14 cellular contexts compared by ENCODE assay signal in the genomic region with DNA sequence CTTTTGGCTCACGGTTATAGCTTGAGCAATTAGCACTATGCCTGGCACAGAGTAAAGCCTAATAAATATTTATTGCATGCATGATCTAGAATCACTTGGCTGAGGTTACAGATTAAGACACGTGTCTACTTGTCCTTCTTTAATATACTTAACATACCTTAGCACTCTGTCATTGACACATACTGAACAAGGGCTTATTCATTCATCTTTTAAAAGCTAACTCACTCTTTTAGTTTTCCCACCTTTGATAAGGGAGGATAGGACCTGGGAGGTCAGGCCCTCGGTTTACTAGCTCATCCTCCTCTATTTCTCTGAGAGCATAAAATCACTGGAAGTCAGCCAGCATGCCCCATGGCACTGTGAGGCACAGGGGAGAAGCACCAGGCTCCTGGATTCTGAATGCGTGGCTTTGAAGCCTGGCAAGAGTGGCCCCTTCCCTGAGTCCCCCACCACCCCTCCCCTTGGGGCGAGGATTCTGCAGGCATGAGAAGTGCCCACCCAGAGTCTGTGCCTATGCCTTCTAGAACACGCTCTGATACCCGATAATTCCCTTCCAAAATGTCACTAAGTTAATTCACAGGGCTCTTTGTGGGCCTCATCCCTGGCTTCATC. TPM values are rescaled to one million over a fixed set of nuclear protein-coding genes. Genes with fewer than 3 reads are reported as not detected.
A peak's percentile ranks its signal among the peaks of the same experiment; 100 is the strongest.
DNase-seq lines count a peak whose midpoint lies in the region; ATAC-seq and TF ChIP-seq lines count a peak whose summit lies in the region.
"Had no signal": no experiment of that assay in that cellular context is flagged by ENCODE, and none has a peak within 500 bp of the region (broad histone marks: within the 10 kb centered on the region; RNA-seq: fewer than 3 reads in every experiment).

No MANE protein-coding gene starts in this region.

- no peaks in the 10 kb centered on the region for H3K36me3 ChIP-seq in GM23338 (ENCODE audit: insufficient read depth)
- H3K36me3 ChIP-seq: gastroesophageal sphincter, pancreas had no signal

- H3K4me1 ChIP-seq in GM23338 (ENCODE audit: insufficient read depth): peaks cover 19% of the 10 kb centered on the region

- H2AFZ ChIP-seq in GM23338: no peak overlapping the region

- TF ChIP-seq CTCF in GM23338 (conservative IDR thresholded peaks at IDR 0.05; ENCODE audit: low read depth in 2 of 2): no peak
- no peak for TF ChIP-seq CTCF in nephron progenitor cell (IDR thresholded peaks at IDR 0.05)
- no peak for TF ChIP-seq CTCF in GM13977 (IDR thresholded peaks at IDR 0.05; ENCODE audit: extremely low read depth, insufficient read depth, missing control alignments)

- H3K9me3 Mint-ChIP-seq in GM23338: no peaks in the 10 kb centered on the region; the same call in 2 of the 3 replicates
- H3K9me3 Mint-ChIP-seq in nephron progenitor cell: peaks cover 4% of the 10 kb centered on the region
- H3K9me3 Mint-ChIP-seq: activated naive CD8-positive, alpha-beta T cell treated with anti-CD3 and anti-CD28 coated beads, Interleukin-2, amount 50 U/mL, for 24 hours; dendritic cell treated with granulocyte-macrophage colony-stimulating factor and Interleukin-4, amounts not matched to agents 40 ng/mL and 50 ng/mL, for 4 days had no signal

- H3K27ac Mint-ChIP-seq in GM23338 (no peak overlapping the region), nephron progenitor cell (peak overlapping the region; percentile 99)
- H3K27ac Mint-ChIP-seq: activated naive CD8-positive, alpha-beta T cell treated with anti-CD3 and anti-CD28 coated beads, Interleukin-2, amount 50 U/mL, for 24 hours had no signal

- H3K4me1 Mint-ChIP-seq in GM23338 (peaks cover 28% of the 10 kb centered on the region), nephron progenitor cell (peaks cover 81% of the 10 kb centered on the region)

- H3K4me3 ChIP-seq in GM23338: no peak overlapping the region
- H3K4me3 ChIP-seq: pancreas had no signal

- DNase-seq in GM23338 (ENCODE audit: low spot score): no peak
- DNase-seq in nephron progenitor cell: no peak
- no peak for DNase-seq in DMS153 treated with DMSO at 0.1 percent for 48 hours (lab: John Stamatoyannopoulos, UW; ENCODE audit: unreplicated experiment)
- no peak for DNase-seq in GM13977 (ENCODE audit: low spot score)
- DNase-seq: activated CD4-positive, CD25-positive, alpha-beta regulatory T cell; activated naive CD8-positive, alpha-beta T cell treated with anti-CD3 and anti-CD28 coated beads, Interleukin-2, amount 50 U/mL, for 24 hours; activated T-cell treated with anti-CD3 and anti-CD28 coated beads, Interleukin-2, amount 50 U/mL, for 1 hour; DMS53; pancreas; SW 1271 had no signal

- in situ Hi-C loops in GM13977 (cut with MboI; ENCODE audit: low pct_unique_long_range_greater_than_20kb, low sequenced_read_pairs, unreplicated experiment): no loop called here

- peak overlapping the region; percentile 90; the same call in 1 of the 2 replicates for H3K4me2 ChIP-seq in GM23338

- H3K79me2 ChIP-seq in GM23338 (replicated peaks; ENCODE audit: insufficient read depth): no peaks in the 10 kb centered on the region

- peaks cover 8% of the 10 kb centered on the region for H3F3A ChIP-seq in GM23338 (replicated peaks; ENCODE audit: low read depth)

- H3K27ac ChIP-seq in GM23338 (ENCODE audit: low read depth) (peak overlapping the region; percentile 96; the same call in 1 of the 2 replicates), cingulate gyrus (ENCODE audit: low read depth, low read length) (peak overlapping the region; percentile 92)

- H3K27me3 ChIP-seq in GM23338 (ENCODE audit: insufficient read depth): no peaks in the 10 kb centered on the region
- H3K27me3 ChIP-seq: gastroesophageal sphincter, pancreas had no signal

- peaks cover 8% of the 10 kb centered on the region for H3K27me3 Mint-ChIP-seq in GM23338 (ENCODE audit: insufficient read depth, low read depth, poor library complexity)
- H3K27me3 Mint-ChIP-seq in nephron progenitor cell (ENCODE audit: low read depth, poor library complexity): no peaks in the 10 kb centered on the region
- H3K27me3 Mint-ChIP-seq: activated naive CD8-positive, alpha-beta T cell treated with anti-CD3 and anti-CD28 coated beads, Interleukin-2, amount 50 U/mL, for 24 hours; dendritic cell treated with granulocyte-macrophage colony-stimulating factor and Interleukin-4, amounts not matched to agents 40 ng/mL and 50 ng/mL, for 4 days had no signal

- no peaks in the 10 kb centered on the region for H3K9me2 ChIP-seq in GM23338 (ENCODE audit: insufficient read depth)

- H4K20me1 ChIP-seq in GM23338 (replicated peaks; ENCODE audit: insufficient read depth): no peaks in the 10 kb centered on the region

- H3K4me3 Mint-ChIP-seq in GM23338 (0 out of 3 replicates have a peak overlapping the region, but pooled peaks have one; percentile 81), nephron progenitor cell (peak overlapping the region; percentile 88)
- H3K4me3 Mint-ChIP-seq: activated naive CD8-positive, alpha-beta T cell treated with anti-CD3 and anti-CD28 coated beads, Interleukin-2, amount 50 U/mL, for 24 hours; dendritic cell treated with granulocyte-macrophage colony-stimulating factor and Interleukin-4, amounts not matched to agents 40 ng/mL and 50 ng/mL, for 4 days had no signal

- H3K36me3 Mint-ChIP-seq in GM23338 (ENCODE audit: low read depth) (peaks cover 3% of the 10 kb centered on the region; the same call in 1 of the 3 replicates), nephron progenitor cell (ENCODE audit: low read depth) (peaks cover 19% of the 10 kb centered on the region)

- no peak for ATAC-seq in GM23338
- ATAC-seq in GM18861 (IDR thresholded peaks at IDR 0.05; ENCODE audit: unreplicated experiment): no peak
- ATAC-seq: activated naive CD8-positive, alpha-beta T cell treated with anti-CD3 and anti-CD28 coated beads, Interleukin-2, amount 50 U/mL, for 24 hours; gastroesophageal sphincter had no signal

RNA-seq across cellular contexts. Expression of a gene that starts 11.2 kb away (rescaled TPM):
- 65.8 and 66.3 TPM in 2 replicates for total RNA-seq in GM23338 (2014; rRNA removed; shearing (Covaris generic))
- 26.5 and 31.3 TPM in 2 replicates for polyA plus RNA-seq in GM23338 (2016; fragmentation: Nextera tagmentation; extraction: Ambion mirVana)

RNA-seq across cellular contexts. Expression of a gene that starts 16.8 kb away (rescaled TPM):
- total RNA-seq in GM23338 (2014; rRNA removed; shearing (Covaris generic)): 29.0 and 32.0 TPM in 2 replicates
- 14.1 and 16.1 TPM in 2 replicates for polyA plus RNA-seq in GM23338 (2016; fragmentation: Nextera tagmentation; extraction: Ambion mirVana)

RNA-seq across cellular contexts. Expression of a gene that starts 18.0 kb away (rescaled TPM):
- total RNA-seq in GM23338 (2014; rRNA removed; shearing (Covaris generic)): 14.6 and 17.8 TPM in 2 replicates
- polyA plus RNA-seq in GM23338 (2016; fragmentation: Nextera tagmentation; extraction: Ambion mirVana): 29.0 and 36.3 TPM in 2 replicates

RNA-seq across cellular contexts. Expression of a gene that starts 38.4 kb away (rescaled TPM):
- 14.4 and 19.8 TPM in 2 replicates for total RNA-seq in GM23338 (2014; rRNA removed; shearing (Covaris generic))
- polyA plus RNA-seq in GM23338 (2016; fragmentation: Nextera tagmentation; extraction: Ambion mirVana): 17.9 and 23.2 TPM in 2 replicates

RNA-seq across cellular contexts. Expression of a gene that starts 51.0 kb away (rescaled TPM):
- not detected in 2 replicates for total RNA-seq in GM23338 (2014; rRNA removed; shearing (Covaris generic))
- not detected in 2 replicates for polyA plus RNA-seq in GM23338 (2016; fragmentation: Nextera tagmentation; extraction: Ambion mirVana)
- total RNA-seq: gastroesophageal sphincter, pancreas had no signal
